1 cellular context compared by ENCODE assay signal in genomic region chr11:60528934-60529333, GRCh38.
TF ChIP-seq lines count a peak whose summit lies in the region.

No MANE protein-coding gene starts in this region.

TF ChIP-seq in GM12878, 131 proteins besides CTCF, POLR2A, EP300 and RAD21 (continued from another document):
- peak; percentile 43; the same call in 1 of the 2 replicates for TF ChIP-seq IKZF1 (conservative IDR thresholded peaks at IDR 0.05)
- no peak for TF ChIP-seq SMARCA5 (IDR thresholded peaks at IDR 0.05)
- no peak for TF ChIP-seq NFXL1 (IDR thresholded peaks at IDR 0.05; ENCODE audit: borderline replicate concordance)
- peak; percentile 68 for TF ChIP-seq RUNX3 (IDR thresholded peaks at IDR 0.05; ENCODE audit: low read length)
- TF ChIP-seq EED (IDR thresholded peaks at IDR 0.05; ENCODE audit: low read depth) = peak; percentile 84
- 0 out of 2 replicates have a peak, but pooled peaks have one; percentile 8 for TF ChIP-seq FOXM1 (IDR thresholded peaks at IDR 0.05; ENCODE audit: low read depth, low read length)
- TF ChIP-seq TCF7 (IDR thresholded peaks at IDR 0.05; ENCODE audit: borderline replicate concordance) = no peak
- TF ChIP-seq NRF1 (conservative IDR thresholded peaks at IDR 0.05; ENCODE audit: low read depth, low read length) = no peak
- TF ChIP-seq IKZF2 (IDR thresholded peaks at IDR 0.05) = peak; percentile 67 to 71
